Comparison of ENCODE assay signal across 1 cellular context in genomic region chr12:6592087-6592486, GRCh38.
TF ChIP-seq lines count a peak whose summit lies in the region.

No MANE protein-coding gene starts in this region.

TF ChIP-seq in HCT116, 20 proteins besides CTCF, POLR2A, EP300 and RAD21:
- no peak for TF ChIP-seq ATF3 (IDR thresholded peaks at IDR 0.05)
- no peak for TF ChIP-seq SP1 (IDR thresholded peaks at IDR 0.05; ENCODE audit: low read depth)
- no peak for TF ChIP-seq ZBTB33 (IDR thresholded peaks at IDR 0.05; ENCODE audit: extremely low read depth, insufficient replicate concordance, low read length)
- TF ChIP-seq EZH2phosphoT487 (IDR thresholded peaks at IDR 0.05; ENCODE audit: borderline replicate concordance) = no peak
- no peak for TF ChIP-seq MAX (IDR thresholded peaks at IDR 0.05)
- TF ChIP-seq FOSL1 (IDR thresholded peaks at IDR 0.05; ENCODE audit: low read depth) = no peak
- TF ChIP-seq JUND (IDR thresholded peaks at IDR 0.05) = no peak
- TF ChIP-seq ZNF274 (IDR thresholded peaks at IDR 0.05; ENCODE audit: low read depth, low read length) = no peak
- TF ChIP-seq YY1 (IDR thresholded peaks at IDR 0.05; ENCODE audit: extremely low read depth, insufficient replicate concordance, low read depth, low read length) = no peak
- no peak for TF ChIP-seq EZH2 (IDR thresholded peaks at IDR 0.05)
- TF ChIP-seq SRF (IDR thresholded peaks at IDR 0.05; ENCODE audit: low read depth) = no peak
- no peak for TF ChIP-seq ZFX (IDR thresholded peaks at IDR 0.05)
- TF ChIP-seq ELF1 (IDR thresholded peaks at IDR 0.05; ENCODE audit: borderline replicate concordance, low read depth) = no peak
- no peak for TF ChIP-seq CBX3 (IDR thresholded peaks at IDR 0.05; ENCODE audit: low read depth)
- TF ChIP-seq TCF7L2 (IDR thresholded peaks at IDR 0.05; ENCODE audit: borderline replicate concordance, extremely low read depth, insufficient read depth, insufficient read length) = no peak
